ENCODE assay signal across 1 cellular context in genomic region chr20:25344634-25345033, GRCh38.
TF ChIP-seq lines count a peak whose summit lies in the region.

No MANE protein-coding gene starts in this region.

TF ChIP-seq in HepG2, 621 proteins besides CTCF, POLR2A, EP300 and RAD21 (continued from another document):
- TF ChIP-seq ZNF276 (CRISPR knock-in tag; IDR thresholded peaks at IDR 0.05; ENCODE audit: low read depth), result no peak
- no peak for TF ChIP-seq ZNF816 (CRISPR knock-in tag; IDR thresholded peaks at IDR 0.05; ENCODE audit: borderline replicate concordance)
- TF ChIP-seq ZBTB39 (CRISPR knock-in tag; IDR thresholded peaks at IDR 0.05), result no peak
- TF ChIP-seq ZNF574 (CRISPR knock-in tag; IDR thresholded peaks at IDR 0.05), result no peak
- no peak for TF ChIP-seq ZNF609 (CRISPR knock-in tag; IDR thresholded peaks at IDR 0.05; ENCODE audit: borderline replicate concordance)
- no peak for TF ChIP-seq ZNF207 (IDR thresholded peaks at IDR 0.05; ENCODE audit: borderline replicate concordance)
TF ChIP-seq in HepG2: peak in this region for 0.
